ENCODE assay signal across 8 cellular contexts in genomic region chr6:118934461-118935330, GRCh38. TPM values are rescaled to one million over a fixed set of nuclear protein-coding genes. Genes with fewer than 3 reads are reported as not detected.
DNase-seq lines count a peak whose midpoint lies in the region; ATAC-seq and TF ChIP-seq lines count a peak whose summit lies in the region.

MCM9 (minus strand) TSS chr6:118935159; CDS start chr6:118931723, 3,436 bp downstream.

- POLR2A ChIA-PET in OCI-LY7 (lab: Charles Lee): interaction anchor here (0.6 to 1.5 kb wide), 10 partner anchors 10 to 1075 kb away, joined by 3 to 6 read pairs (median 3); partner anchors contain the start of gene ASF1A

- H3K4me1 ChIP-seq in HUES6 (ENCODE audit: control insufficient read depth, insufficient read depth, low read length) (no peaks in the 10 kb centered on the region), OCI-LY7 (ENCODE audit: insufficient read depth, low read length, poor library complexity, severe bottlenecking) (peaks cover 10% of the 10 kb centered on the region), mononuclear cell (ENCODE audit: insufficient read depth, low read length) (peaks cover 7% of the 10 kb centered on the region)

- CTCF ChIA-PET in OCI-LY7 (lab: Charles Lee; ENCODE audit: unreplicated experiment): no interaction called here

- H3K9me3 ChIP-seq in HUES6 (ENCODE audit: control insufficient read depth, insufficient read depth, low read depth, low read length) (peaks cover 12% of the 10 kb centered on the region), OCI-LY7 (ENCODE audit: low read length) (no peaks in the 10 kb centered on the region), mononuclear cell (ENCODE audit: low read depth, low read length) (no peaks in the 10 kb centered on the region)

- H3K9ac ChIP-seq in HUES6 (ENCODE audit: low read length): peak within 1 kb of the TSS; percentile 95

- H3K79me2 ChIP-seq in OCI-LY7 (ENCODE audit: insufficient read depth, low read depth, low read length): peaks cover 18% of the 10 kb centered on the region; the same call in 1 of the 2 replicates

- H3K27me3 ChIP-seq in HUES6 (ENCODE audit: control insufficient read depth, insufficient read depth, low read length) (no peaks in the 10 kb centered on the region), mononuclear cell (ENCODE audit: insufficient read depth, low read length) (no peaks in the 10 kb centered on the region)

- peaks cover 10% of the 10 kb centered on the region; the same call in 1 of the 2 replicates for H4K20me1 ChIP-seq in OCI-LY7 (ENCODE audit: insufficient read depth, low read length)

- no TSS peak for BruUV-seq in OCI-LY7 (replicated peaks; lab: Mats Ljungman, UMichigan)

- H3K4me2 ChIP-seq in OCI-LY7 (ENCODE audit: low read length): peak within 1 kb of the TSS; percentile 93

- H3K36me3 ChIP-seq in HUES6 (ENCODE audit: control insufficient read depth, insufficient read depth, low read length) (peaks cover 21% of the 10 kb centered on the region), OCI-LY7 (ENCODE audit: insufficient read depth, low read length) (peaks cover 28% of the 10 kb centered on the region)

- H2AFZ ChIP-seq in OCI-LY7 (ENCODE audit: low read length): peak within 1 kb of the TSS; percentile 97

- intact Hi-C loops in OCI-LY7 (cut with micrococcal nuclease; ENCODE audit: unreplicated experiment): loop anchor here (1.0 kb wide), 1 partner anchor 40 kb away; the partner anchor contains the start of gene ASF1A

- peak; percentile 89 for ATAC-seq in GM21447 (IDR thresholded peaks at IDR 0.05; ENCODE audit: unreplicated experiment)

- peak within 1 kb of the TSS; percentile 87 for H3K4me3 ChIP-seq in HUES6 (ENCODE audit: low read depth, low read length)
- peak within 1 kb of the TSS; percentile 86 for H3K4me3 ChIP-seq in OCI-LY7 (ENCODE audit: low read depth, low read length, poor library complexity, severe bottlenecking)
- peak within 1 kb of the TSS; percentile 79 for H3K4me3 ChIP-seq in epithelial cell of esophagus (ENCODE audit: low read length)
- peak within 1 kb of the TSS; percentile 92 for H3K4me3 ChIP-seq in mononuclear cell (ENCODE audit: low read length)

- H3K9me2 ChIP-seq in OCI-LY7 (ENCODE audit: insufficient read depth, low read length): no peaks in the 10 kb centered on the region

- TF ChIP-seq CTCF in OCI-LY7 (conservative IDR thresholded peaks at IDR 0.05; ENCODE audit: low read length): no peak
- TF ChIP-seq CTCF in epithelial cell of esophagus (IDR thresholded peaks at IDR 0.05; ENCODE audit: insufficient read depth, low read depth, low read length, missing control alignments): no peak

- H3K27ac ChIP-seq in HUES6 (ENCODE audit: low read depth, low read length) (peak within 1 kb of the TSS; percentile 78), OCI-LY7 (ENCODE audit: low read depth, low read length, poor library complexity, severe bottlenecking) (peak within 1 kb of the TSS; percentile 78)

- DNase-seq in DMS 273 (lab: John Stamatoyannopoulos, UW; ENCODE audit: unreplicated experiment) (peak; percentile 98), OCI-LY7 (ENCODE audit: low spot score) (peak; percentile 95), activated T-cell treated with anti-CD3 and anti-CD28 coated beads for 1 hour (ENCODE audit: low read depth) (peak; percentile 79), epithelial cell of esophagus (ENCODE audit: low read depth) (peak; percentile 81)
- DNase-seq in stimulated activated CD8-positive, alpha-beta memory T cell treated with anti-CD3 and anti-CD28 coated beads, Interleukin-4, amount 100 ng/mL, for 1 hour (ENCODE audit: low read depth in 2 of 2, low spot score in 1 of 2): peak; percentile 65 to 75

RNA-seq across cellular contexts. Expression of gene MCM9, which starts in this region (rescaled TPM):
- total RNA-seq in OCI-LY7 (2014; rRNA removed; shearing (Covaris generic)): 14.6 and 17.4 TPM in 2 replicates
- 18.8 and 23.2 TPM in 2 replicates for total RNA-seq in OCI-LY7 (2022)
- 42.0 TPM for total RNA-seq in mononuclear cell

Comparison
In these comparisons a context has a peak if more than half of its experiments do, and no peak if none do; other contexts are left out.
1. Peak in every context shown above with its lines: DNase-seq, ATAC-seq, H3K4me3 ChIP-seq and H3K27ac ChIP-seq.